Comparison of ENCODE assay signal across 22 cellular contexts in genomic region chr10:110762109-110762848, GRCh38.
DNase-seq lines count a peak whose midpoint lies in the region; ATAC-seq and TF ChIP-seq lines count a peak whose summit lies in the region.
"Had no signal": no experiment of that assay in that cellular context is flagged by ENCODE, and none has a peak within 500 bp of the region (broad histone marks: within the 10 kb centered on the region; RNA-seq: fewer than 3 reads in every experiment).

No MANE protein-coding gene starts in this region.

- H3K27me3 Mint-ChIP-seq in activated CD4-positive, alpha-beta T cell treated with anti-CD3 and anti-CD28 coated beads, Interleukin-2, amount 10 ng/mL, durations not matched to agents 7 days and 5 days, result no peaks in the 10 kb centered on the region
- H3K27me3 Mint-ChIP-seq: activated T-cell treated with anti-CD3 and anti-CD28 coated beads, Interleukin-2, amount 50 U/mL, for 24 hours had no signal

- H3K36me3 Mint-ChIP-seq in activated CD4-positive, alpha-beta T cell treated with anti-CD3 and anti-CD28 coated beads, Interleukin-2, amount 10 ng/mL, durations not matched to agents 7 days and 5 days (ENCODE audit: low read depth), result no peaks in the 10 kb centered on the region

- POLR2A ChIA-PET in activated CD4-positive, alpha-beta T cell treated with anti-CD3 and anti-CD28 coated beads, Interleukin-2, amount 10 ng/mL, durations not matched to agents 7 days and 5 days (lab: Charles Lee), result no interaction called here

- ATAC-seq in psoas muscle (no peak), GM18511 (IDR thresholded peaks at IDR 0.05; ENCODE audit: unreplicated experiment) (no peak)
- ATAC-seq: activated CD8-positive, alpha-beta T cell treated with anti-CD3 and anti-CD28 coated beads, Interleukin-2, amount 10 ng/mL, durations not matched to agents 7 days and 5 days had no signal

- no peak for TF ChIP-seq CTCF in psoas muscle (IDR thresholded peaks at IDR 0.05)

- no peaks in the 10 kb centered on the region for H3K9me3 Mint-ChIP-seq in activated CD4-positive, alpha-beta T cell treated with anti-CD3 and anti-CD28 coated beads, Interleukin-2, amount 10 ng/mL, durations not matched to agents 7 days and 5 days
- H3K9me3 Mint-ChIP-seq: activated B cell treated with CpG ODN at 0.5 μM for 24 hours; activated T-cell treated with anti-CD3 and anti-CD28 coated beads, Interleukin-2, amount 50 U/mL, for 24 hours had no signal

- WGBS in psoas muscle, 3 donors, result 65 to 86% (median 69%) methylated on average over 8 of the region's 8 CpGs

- peaks cover 64% of the 10 kb centered on the region for H3K4me1 ChIP-seq in psoas muscle

- H3K4me3 ChIP-seq in psoas muscle, result peak overlapping the region; percentile 60

- H3K4me1 Mint-ChIP-seq in activated CD4-positive, alpha-beta T cell treated with anti-CD3 and anti-CD28 coated beads, Interleukin-2, amount 10 ng/mL, durations not matched to agents 7 days and 5 days, result peaks cover 5% of the 10 kb centered on the region
- H3K4me1 Mint-ChIP-seq: activated B cell treated with CpG ODN at 0.5 μM for 24 hours had no signal

- no peaks in the 10 kb centered on the region for H3K9me3 ChIP-seq in psoas muscle
- H3K9me3 ChIP-seq: BE2C had no signal

- CTCF ChIA-PET in activated CD4-positive, alpha-beta T cell treated with anti-CD3 and anti-CD28 coated beads, Interleukin-2, amount 10 ng/mL, durations not matched to agents 7 days and 5 days (lab: Charles Lee), result interaction anchor here (2.0 kb wide), 1 partner anchor 19 kb away, joined by 4 read pairs; no protein-coding TSS in a partner anchor

- H3K27ac Mint-ChIP-seq in activated CD4-positive, alpha-beta T cell treated with anti-CD3 and anti-CD28 coated beads, Interleukin-2, amount 10 ng/mL, durations not matched to agents 7 days and 5 days, result no peak overlapping the region
- H3K27ac Mint-ChIP-seq: activated B cell treated with CpG ODN at 0.5 μM for 24 hours; activated CD8-positive, alpha-beta T cell treated with anti-CD3 and anti-CD28 coated beads, Interleukin-2, amount 10 ng/mL, durations not matched to agents 7 days and 5 days; activated T-cell treated with anti-CD3 and anti-CD28 coated beads, Interleukin-2, amount 50 U/mL, for 24 hours had no signal

- no peaks in the 10 kb centered on the region for H3K27me3 ChIP-seq in psoas muscle (ENCODE audit: insufficient read depth in 3 of 3, low read length in 2 of 3)
- H3K27me3 ChIP-seq: BE2C had no signal

- peak; percentile 70 for DNase-seq in NCI-H748 (lab: John Stamatoyannopoulos, UW; ENCODE audit: unreplicated experiment)
- no peak for DNase-seq in NCI-H748 treated with DMSO at 0.1 percent for 48 hours (lab: John Stamatoyannopoulos, UW)
- peak; percentile 35 for DNase-seq in NCI-H146 treated with DMSO at 0.1 percent for 48 hours (lab: John Stamatoyannopoulos, UW; ENCODE audit: unreplicated experiment)
- DNase-seq in NCI-H526 (lab: John Stamatoyannopoulos, UW), result peak; percentile 66 to 76
- no peak for DNase-seq in psoas muscle
- no peak for DNase-seq in activated CD4-positive, alpha-beta T cell treated with anti-CD3 and anti-CD28 coated beads, Interleukin-2, amount 10 ng/mL, durations not matched to agents 7 days and 5 days
- DNase-seq in 8988T, result no peak
- DNase-seq: activated B cell treated with CpG ODN at 0.5 μM for 24 hours; activated CD8-positive, alpha-beta T cell treated with anti-CD3 and anti-CD28 coated beads, Interleukin-2, amount 10 ng/mL, durations not matched to agents 7 days and 5 days; activated naive CD4-positive, alpha-beta T cell treated with Interleukin-2 at 50 U/mL for 16 hours; activated T-cell treated with anti-CD3 and anti-CD28 coated beads, Interleukin-2, amount 50 U/mL, for 24 hours; BE2C; COR-L47; hippocampal formation; IMR-90; NCI-H2081 treated with DMSO at 0.1 percent for 48 hours; retina; stimulated activated CD8-positive, alpha-beta memory T cell treated with anti-CD3 and anti-CD28 coated beads, Interleukin-4, amount 100 ng/mL, for 48 hours; T-helper 9 cell had no signal

- no peak overlapping the region for H3K4me3 Mint-ChIP-seq in activated CD4-positive, alpha-beta T cell treated with anti-CD3 and anti-CD28 coated beads, Interleukin-2, amount 10 ng/mL, durations not matched to agents 7 days and 5 days
- H3K4me3 Mint-ChIP-seq: activated B cell treated with CpG ODN at 0.5 μM for 24 hours; activated CD8-positive, alpha-beta T cell treated with anti-CD3 and anti-CD28 coated beads, Interleukin-2, amount 10 ng/mL, durations not matched to agents 7 days and 5 days; activated T-cell treated with anti-CD3 and anti-CD28 coated beads, Interleukin-2, amount 50 U/mL, for 24 hours had no signal

- intact Hi-C loops in psoas muscle (cut with DNase I), result loop anchor here in 1 of 2 donors (5.0 kb wide), 1 partner anchor 35 kb away; no protein-coding TSS in a partner anchor

- peak overlapping the region; percentile 89 for H3K27ac ChIP-seq in psoas muscle
- H3K27ac ChIP-seq: epithelial cell of prostate, RWPE1 had no signal

- no peaks in the 10 kb centered on the region for H3K36me3 ChIP-seq in psoas muscle (ENCODE audit: insufficient read depth in 1 of 2, low read depth in 1 of 2)
- H3K36me3 ChIP-seq: BE2C had no signal

Comparison
In these comparisons a context has a peak if more than half of its experiments do, and no peak if none do; other contexts are left out.
1. DNase-seq: peak in NCI-H748 (single experiment), NCI-H146 treated with DMSO at 0.1 percent for 48 hours (single experiment) and NCI-H526 (2 of 2); none in NCI-H748 treated with DMSO at 0.1 percent for 48 hours (single experiment), psoas muscle (0 of 2), activated CD4-positive, alpha-beta T cell treated with anti-CD3 and anti-CD28 coated beads, Interleukin-2, amount 10 ng/mL, durations not matched to agents 7 days and 5 days (single experiment) and 8988T (single experiment).